In genomic region chr16:30786115-30786935, GRCh38 we compare ENCODE assay signal across 8 cellular contexts. TPM values are rescaled to one million over a fixed set of nuclear protein-coding genes. Genes with fewer than 3 reads are reported as not detected.
A peak's percentile ranks its signal among the peaks of the same experiment; 100 is the strongest.
DNase-seq lines count a peak whose midpoint lies in the region; ATAC-seq and TF ChIP-seq lines count a peak whose summit lies in the region.

No MANE protein-coding gene starts in this region.

- peaks cover 2% of the 10 kb centered on the region; the same call in 1 of the 2 replicates for H4K20me1 ChIP-seq in GM23338 (replicated peaks; ENCODE audit: insufficient read depth)

- no peak for DNase-seq in AG04449 (ENCODE audit: low read depth, low spot score)
- DNase-seq in GM23338 (ENCODE audit: low spot score): peak; percentile 72
- DNase-seq in T-helper 17 cell: no peak
- no peak for DNase-seq in esophagus squamous epithelium (lab: John Stamatoyannopoulos, UW)
- no peak for DNase-seq in naive thymus-derived CD4-positive, alpha-beta T cell
- no peak for DNase-seq in stimulated activated CD4-positive, alpha-beta T cell treated with anti-CD3 and anti-CD28 coated beads, Interleukin-1b, Interleukin-23, amount 100 ng/mL, for 48 hours

- 0 out of 2 replicates have a peak, but pooled peaks cover 7% of the 10 kb centered on the region for H3F3A ChIP-seq in GM23338 (replicated peaks; ENCODE audit: low read depth)

- peaks cover 17% of the 10 kb centered on the region for H3K79me2 ChIP-seq in GM23338 (replicated peaks; ENCODE audit: insufficient read depth)

- intact Hi-C loops in esophagus squamous epithelium (cut with DNase I): no loop called here
- intact Hi-C loops in naive thymus-derived CD4-positive, alpha-beta T cell (cut with micrococcal nuclease): loop anchor here in 1 of 2 donors (1.0 to 2.0 kb wide), 2 partner anchors 24 to 38 kb away; partner anchors contain the start of genes CFAP119, PHKG2 and RNF40

- peak overlapping the region; percentile 88 for H3K4me3 Mint-ChIP-seq in GM23338
- peak overlapping the region; percentile 85 for H3K4me3 Mint-ChIP-seq in T-helper 17 cell
- H3K4me3 Mint-ChIP-seq in naive thymus-derived CD4-positive, alpha-beta T cell: peak overlapping the region; percentile 60 to 94 (median 82)

- peak overlapping the region; percentile 99 for H3K4me2 ChIP-seq in GM23338

- H3K4me1 Mint-ChIP-seq in GM23338: peaks cover 19% of the 10 kb centered on the region
- peaks cover 7% of the 10 kb centered on the region for H3K4me1 Mint-ChIP-seq in T-helper 17 cell
- peaks cover 0 to 25% (median 22%) of the 10 kb centered on the region in 7 donors for H3K4me1 Mint-ChIP-seq in naive thymus-derived CD4-positive, alpha-beta T cell

- H3K27ac ChIP-seq in GM23338 (ENCODE audit: low read depth) (no peak overlapping the region), esophagus squamous epithelium (peak overlapping the region; percentile 77 to 94 (median 91))
- H3K27ac ChIP-seq in naive thymus-derived CD4-positive, alpha-beta T cell (ENCODE audit: low read depth, low read length): peak overlapping the region; percentile 68

- POLR2A ChIA-PET in AG04449 (lab: Yijun Ruan, JAX): interaction anchor here (0.6 to 2.2 kb wide), 7 partner anchors 8 to 88 kb away, joined by 3 to 47 read pairs (median 5); partner anchors contain the start of gene PHKG2
- POLR2A ChIA-PET in naive thymus-derived CD4-positive, alpha-beta T cell (lab: Charles Lee): interaction anchor here (0.6 to 1.3 kb wide), 9 partner anchors 17 to 1850 kb away, joined by 3 to 15 read pairs (median 3); no protein-coding TSS in a partner anchor

- no peaks in the 10 kb centered on the region for H3K9me3 ChIP-seq in T-helper 17 cell (ENCODE audit: control insufficient read depth, low read length, poor library complexity, severe bottlenecking)
- H3K9me3 ChIP-seq in esophagus squamous epithelium: no peaks in the 10 kb centered on the region
- no peaks in the 10 kb centered on the region for H3K9me3 ChIP-seq in naive thymus-derived CD4-positive, alpha-beta T cell (ENCODE audit: control insufficient read depth in 2 of 3, low read length in 3 of 3)

- TF ChIP-seq POLR2A in esophagus squamous epithelium (IDR thresholded peaks at IDR 0.05): no peak

- no peaks in the 10 kb centered on the region for H3K9me2 ChIP-seq in GM23338 (ENCODE audit: insufficient read depth)

- peaks cover 21% of the 10 kb centered on the region for H3K36me3 Mint-ChIP-seq in GM23338 (ENCODE audit: low read depth)
- H3K36me3 Mint-ChIP-seq in T-helper 17 cell (ENCODE audit: low read depth): no peaks in the 10 kb centered on the region
- peaks cover 0 to 11% (median 4%) of the 10 kb centered on the region in 5 donors for H3K36me3 Mint-ChIP-seq in naive thymus-derived CD4-positive, alpha-beta T cell

- no peaks in the 10 kb centered on the region for H3K9me3 Mint-ChIP-seq in GM23338
- H3K9me3 Mint-ChIP-seq in naive thymus-derived CD4-positive, alpha-beta T cell: peaks cover 0 to 2% (median 0%) of the 10 kb centered on the region in 11 donors

- CTCF ChIA-PET in AG04449 (lab: Yijun Ruan, JAX): interaction anchor here (1.9 to 3.4 kb wide), 2 partner anchors 28 kb away, joined by 6 to 12 read pairs; no protein-coding TSS in a partner anchor
- CTCF ChIA-PET in naive thymus-derived CD4-positive, alpha-beta T cell (lab: Charles Lee): interaction anchor here (1.7 kb wide), 1 partner anchor 20 kb away, joined by 5 read pairs; no protein-coding TSS in a partner anchor

- no peak for TF ChIP-seq CTCF in AG04449 (IDR thresholded peaks at IDR 0.05; ENCODE audit: insufficient read depth, low read length, missing control alignments)
- no peak for TF ChIP-seq CTCF in GM23338 (conservative IDR thresholded peaks at IDR 0.05; ENCODE audit: low read depth in 2 of 2)
- TF ChIP-seq CTCF in esophagus squamous epithelium (IDR thresholded peaks at IDR 0.05): no peak

- H3K4me1 ChIP-seq in GM23338 (ENCODE audit: insufficient read depth) (peaks cover 3% of the 10 kb centered on the region; the same call in 1 of the 2 replicates), esophagus squamous epithelium (peaks cover 10 to 31% (median 15%) of the 10 kb centered on the region in 3 donors)
- peaks cover 7% of the 10 kb centered on the region in 2 donors for H3K4me1 ChIP-seq in naive thymus-derived CD4-positive, alpha-beta T cell (ENCODE audit: control insufficient read depth in 2 of 2, insufficient read depth in 2 of 2, low read length in 2 of 2)

- H3K27me3 ChIP-seq in GM23338 (ENCODE audit: insufficient read depth) (no peaks in the 10 kb centered on the region), esophagus squamous epithelium (peaks cover 0 to 5% (median 0%) of the 10 kb centered on the region in 4 donors)
- H3K27me3 ChIP-seq in naive thymus-derived CD4-positive, alpha-beta T cell (ENCODE audit: control insufficient read depth in 2 of 2, insufficient read depth in 2 of 2, low read length in 2 of 2): peaks cover 0 to 7% of the 10 kb centered on the region in 2 donors

- 5 to 12% methylated on average over 18 to 25 of the region's 57 CpGs for WGBS in esophagus squamous epithelium, 2 donors

- peak; percentile 70 for ATAC-seq in GM23338
- ATAC-seq in T-helper 17 cell: peak; percentile 59
- ATAC-seq in naive thymus-derived CD4-positive, alpha-beta T cell: peak; percentile 55
- no peak for ATAC-seq in GM19351 (IDR thresholded peaks at IDR 0.05; ENCODE audit: unreplicated experiment)
- no peak for ATAC-seq in HG03378 (IDR thresholded peaks at IDR 0.05; ENCODE audit: unreplicated experiment)

- H3K27ac Mint-ChIP-seq in GM23338 (no peak overlapping the region), T-helper 17 cell (no peak overlapping the region)
- peak overlapping the region in 5 of 9 donors; percentile 8 to 62 (median 44) for H3K27ac Mint-ChIP-seq in naive thymus-derived CD4-positive, alpha-beta T cell

- peak overlapping the region; percentile 93 for H3K4me3 ChIP-seq in AG04449 (ENCODE audit: low read depth, low read length)
- H3K4me3 ChIP-seq in GM23338: peak overlapping the region; percentile 95
- H3K4me3 ChIP-seq in esophagus squamous epithelium: peak overlapping the region; percentile 93 to 99 (median 96)
- H3K4me3 ChIP-seq in naive thymus-derived CD4-positive, alpha-beta T cell (ENCODE audit: low read length): no peak overlapping the region

- H2AFZ ChIP-seq in GM23338: no peak overlapping the region

- H3K27me3 Mint-ChIP-seq in GM23338 (ENCODE audit: insufficient read depth, low read depth, poor library complexity) (peaks cover 6% of the 10 kb centered on the region), T-helper 17 cell (peaks cover 6% of the 10 kb centered on the region)
- peaks cover 0 to 43% (median 0%) of the 10 kb centered on the region in 5 donors for H3K27me3 Mint-ChIP-seq in naive thymus-derived CD4-positive, alpha-beta T cell

- H3K36me3 ChIP-seq in GM23338 (ENCODE audit: insufficient read depth) (peaks cover 3% of the 10 kb centered on the region; the same call in 1 of the 2 replicates), esophagus squamous epithelium (peaks cover 7 to 33% (median 18%) of the 10 kb centered on the region in 3 donors)
- peaks cover 0 to 28% (median 0%) of the 10 kb centered on the region in 3 experiments for H3K36me3 ChIP-seq in naive thymus-derived CD4-positive, alpha-beta T cell (ENCODE audit: control insufficient read depth in 2 of 3, insufficient read depth in 3 of 3, low read length in 3 of 3)

TF ChIP-seq in GM23338, 12 proteins besides CTCF, POLR2A, EP300 and RAD21:
- TF ChIP-seq ZNF331 (CRISPR knock-in tag; IDR thresholded peaks at IDR 0.05; ENCODE audit: low read depth) (no peak), JUNB (IDR thresholded peaks at IDR 0.05; ENCODE audit: unreplicated experiment) (no peak), EZH2 (IDR thresholded peaks at IDR 0.05; ENCODE audit: low read depth, unreplicated experiment) (no peak), ETS1 (IDR thresholded peaks at IDR 0.05) (no peak)

RNA-seq across cellular contexts. Expression of gene ZNF629, which starts 0.7 kb away (rescaled TPM):
- 18.5 and 20.3 TPM in 2 replicates for total RNA-seq in GM23338 (2014; rRNA removed; shearing (Covaris generic))
- polyA plus RNA-seq in GM23338 (2016; fragmentation: Nextera tagmentation; extraction: Ambion mirVana): 3.9 and 4.1 TPM in 2 replicates
- total RNA-seq in T-helper 17 cell: 1 to 10 TPM; 1.4 to 1.5 TPM
- 10 to 100 TPM in 1 of 4 donors, 1 to 10 TPM in 3; 5.0 to 11.4 (median 6.2) TPM for total RNA-seq in esophagus squamous epithelium
- total RNA-seq in naive thymus-derived CD4-positive, alpha-beta T cell: 10 to 100 TPM in 1 of 5 experiments, 1 to 10 TPM in 4; 2.4 to 11.1 (median 4.2) TPM
- 1 to 10 TPM in 1 of 2 donors, under 1 TPM in 1; 0.66 to 3.1 TPM for polyA plus RNA-seq in naive thymus-derived CD4-positive, alpha-beta T cell

RNA-seq across cellular contexts. Expression of gene RNF40, which starts 24.2 kb away (rescaled TPM):
- total RNA-seq in GM23338 (2014; rRNA removed; shearing (Covaris generic)): 78.5 and 80.2 TPM in 2 replicates
- polyA plus RNA-seq in GM23338 (2016; fragmentation: Nextera tagmentation; extraction: Ambion mirVana): 32.6 and 36.0 TPM in 2 replicates
- total RNA-seq in T-helper 17 cell (10 to 100 TPM; 57.8 to 64.5 TPM), esophagus squamous epithelium (10 to 100 TPM; 53.8 to 81.1 (median 73.4) TPM)
- total RNA-seq in naive thymus-derived CD4-positive, alpha-beta T cell: 100 to 1,000 TPM in 3 of 5 experiments, 10 to 100 TPM in 2; 68.7 to 122 (median 114) TPM
- 10 to 100 TPM; 19.4 to 50.7 TPM for polyA plus RNA-seq in naive thymus-derived CD4-positive, alpha-beta T cell

RNA-seq across cellular contexts. Expression of gene CFAP119, which starts 24.5 kb away (rescaled TPM):
- total RNA-seq in GM23338 (2014; rRNA removed; shearing (Covaris generic)): 2.2 and 2.7 TPM in 2 replicates
- polyA plus RNA-seq in GM23338 (2016; fragmentation: Nextera tagmentation; extraction: Ambion mirVana): 4.4 and 5.2 TPM in 2 replicates
- total RNA-seq in T-helper 17 cell (1 to 10 TPM; 1.1 to 2.0 TPM), esophagus squamous epithelium (1 to 10 TPM in 3 of 4 donors, not detected in 1; 1.3 to 5.0 (median 3.4) TPM)
- total RNA-seq in naive thymus-derived CD4-positive, alpha-beta T cell: 1 to 10 TPM; 2.3 to 5.9 (median 2.9) TPM
- under 1 TPM; 0.41 to 0.63 TPM for polyA plus RNA-seq in naive thymus-derived CD4-positive, alpha-beta T cell

RNA-seq across cellular contexts. Expression of gene PHKG2, which starts 38.1 kb away (rescaled TPM):
- total RNA-seq in GM23338 (2014; rRNA removed; shearing (Covaris generic)): 27.0 and 31.3 TPM in 2 replicates
- 26.9 and 28.1 TPM in 2 replicates for polyA plus RNA-seq in GM23338 (2016; fragmentation: Nextera tagmentation; extraction: Ambion mirVana)
- 10 to 100 TPM; 31.6 to 38.1 TPM for total RNA-seq in T-helper 17 cell
- 10 to 100 TPM; 18.6 to 27.8 (median 21.7) TPM for total RNA-seq in esophagus squamous epithelium
- 10 to 100 TPM; 33.2 to 57.8 (median 46.7) TPM for total RNA-seq in naive thymus-derived CD4-positive, alpha-beta T cell
- polyA plus RNA-seq in naive thymus-derived CD4-positive, alpha-beta T cell: 10 to 100 TPM; 37.2 to 43.5 TPM

Comparison
In these comparisons a context has a peak if more than half of its experiments do, and no peak if none do; other contexts are left out.
1. ATAC-seq: peak in GM23338 (single experiment), T-helper 17 cell (single experiment) and naive thymus-derived CD4-positive, alpha-beta T cell (single experiment); none in GM19351 (single experiment) and HG03378 (single experiment).
2. H3K27ac Mint-ChIP-seq: peak in naive thymus-derived CD4-positive, alpha-beta T cell (5 of 9); none in GM23338 (single experiment) and T-helper 17 cell (single experiment).
3. Peak in every context shown above with its lines, with median percentiles within 50 percentile points of each other: H3K4me3 Mint-ChIP-seq.